Comparison of ENCODE assay signal across 1 cellular context in the genomic region with DNA sequence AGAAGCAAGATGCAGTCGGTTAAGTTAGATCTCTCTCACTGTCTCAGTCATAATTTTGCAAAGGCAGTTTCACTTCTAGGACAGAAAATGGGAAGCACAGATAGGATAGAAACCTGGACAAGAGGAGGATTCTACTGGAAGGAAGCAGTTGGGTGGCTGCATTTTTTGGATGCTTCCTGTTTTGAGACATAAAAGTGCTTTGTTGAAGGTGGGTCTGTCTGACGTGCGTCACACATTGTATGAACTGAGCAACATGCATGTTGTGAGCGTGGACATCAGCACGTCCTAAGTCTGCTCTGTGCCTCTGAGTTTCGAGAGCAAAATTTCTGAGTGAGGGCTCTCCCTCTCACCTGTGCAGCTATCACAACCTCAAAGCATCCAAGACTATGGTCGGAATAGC.
TF ChIP-seq lines count a peak whose summit lies in the region.

No MANE protein-coding gene starts in this region.

TF ChIP-seq in H1, 55 proteins besides CTCF, POLR2A, EP300 and RAD21:
- TF ChIP-seq TCF12 (IDR thresholded peaks at IDR 0.05; ENCODE audit: low read depth, low read length) = no peak
